4 cellular contexts compared by ENCODE assay signal in the genomic region with DNA sequence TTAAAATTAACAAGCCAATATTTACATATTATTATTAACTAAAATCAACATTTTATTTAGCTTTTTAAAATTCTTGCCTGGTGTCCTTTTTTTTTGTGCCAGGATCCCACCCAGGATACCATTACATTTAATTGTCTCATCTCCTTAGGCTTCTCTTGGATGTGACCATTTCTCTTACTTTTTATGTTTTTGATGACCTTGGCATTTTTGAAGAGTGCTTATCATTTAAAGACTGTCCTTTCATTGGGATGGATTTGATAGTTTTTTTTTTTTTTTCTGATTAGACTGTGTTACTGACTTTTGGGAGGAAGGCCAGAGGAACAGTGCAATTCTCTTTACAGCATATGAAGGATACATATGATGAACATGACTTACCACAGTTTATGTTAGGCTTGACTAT.
TF ChIP-seq lines count a peak whose summit lies in the region.

No MANE protein-coding gene starts in this region.

TF ChIP-seq in HepG2, 621 proteins besides CTCF, POLR2A, EP300 and RAD21:
- TF ChIP-seq MAFK (conservative IDR thresholded peaks at IDR 0.05 in 1 of 2, IDR thresholded peaks at IDR 0.05 in 1 of 2; ENCODE audit: low read length in 2 of 2) (peak; percentile 84 to 93), RERE (CRISPR knock-in tag; IDR thresholded peaks at IDR 0.05; ENCODE audit: low read depth) (no peak), MAFF (IDR thresholded peaks at IDR 0.05; ENCODE audit: low read depth, low read length) (peak; percentile 86)

TF ChIP-seq in A549, 52 proteins besides CTCF, POLR2A, EP300 and RAD21:
- no peak for TF ChIP-seq SREBF2 (IDR thresholded peaks at IDR 0.05)
- TF ChIP-seq MAFK (IDR thresholded peaks at IDR 0.05; ENCODE audit: partially characterized antibody): peak; percentile 80
- no peak for TF ChIP-seq HOXA7 (CRISPR knock-in tag; IDR thresholded peaks at IDR 0.05)

TF ChIP-seq in IMR-90, 13 proteins besides CTCF, POLR2A, EP300 and RAD21:
- TF ChIP-seq CHD1 (IDR thresholded peaks at IDR 0.05; ENCODE audit: low read depth, low read length) (no peak), FOS (IDR thresholded peaks at IDR 0.05; ENCODE audit: low read depth, low read length) (no peak), BHLHE40 (IDR thresholded peaks at IDR 0.05; ENCODE audit: low read depth, low read length) (no peak), NFE2L2 (IDR thresholded peaks at IDR 0.05; ENCODE audit: low read depth, low read length) (no peak), MAFK (IDR thresholded peaks at IDR 0.05; ENCODE audit: low read depth, low read length) (peak; percentile 89), SMC3 (IDR thresholded peaks at IDR 0.05; ENCODE audit: low read depth, low read length) (no peak)

TF ChIP-seq in K562, 482 proteins besides CTCF, POLR2A, EP300 and RAD21:
- TF ChIP-seq MAFG (tag; conservative IDR thresholded peaks at IDR 0.05) (peak; percentile 63), ZNF316 (IDR thresholded peaks at IDR 0.05) (peak; percentile 92), MAFF (IDR thresholded peaks at IDR 0.05; ENCODE audit: low read length) (peak; percentile 87), ELF1 (tag; IDR thresholded peaks at IDR 0.05) (no peak), NELFE (IDR thresholded peaks at IDR 0.05; ENCODE audit: insufficient read depth, insufficient read length) (no peak), SMAD3 (CRISPR knock-in tag; conservative IDR thresholded peaks at IDR 0.05) (no peak), ZNF589 (CRISPR knock-in tag; IDR thresholded peaks at IDR 0.05; ENCODE audit: low read depth) (no peak), MAFK (IDR thresholded peaks at IDR 0.05; ENCODE audit: low read length) (peak; percentile 77), BRF1 (IDR thresholded peaks at IDR 0.05; ENCODE audit: borderline replicate concordance, extremely low read depth, insufficient read length) (no peak), ZNF431 (CRISPR knock-in tag; IDR thresholded peaks at IDR 0.05) (no peak), ZNF592 (IDR thresholded peaks at IDR 0.05) (no peak), C11orf30 (IDR thresholded peaks at IDR 0.05; ENCODE audit: low read depth) (peak; percentile 67)
